In the genomic region with DNA sequence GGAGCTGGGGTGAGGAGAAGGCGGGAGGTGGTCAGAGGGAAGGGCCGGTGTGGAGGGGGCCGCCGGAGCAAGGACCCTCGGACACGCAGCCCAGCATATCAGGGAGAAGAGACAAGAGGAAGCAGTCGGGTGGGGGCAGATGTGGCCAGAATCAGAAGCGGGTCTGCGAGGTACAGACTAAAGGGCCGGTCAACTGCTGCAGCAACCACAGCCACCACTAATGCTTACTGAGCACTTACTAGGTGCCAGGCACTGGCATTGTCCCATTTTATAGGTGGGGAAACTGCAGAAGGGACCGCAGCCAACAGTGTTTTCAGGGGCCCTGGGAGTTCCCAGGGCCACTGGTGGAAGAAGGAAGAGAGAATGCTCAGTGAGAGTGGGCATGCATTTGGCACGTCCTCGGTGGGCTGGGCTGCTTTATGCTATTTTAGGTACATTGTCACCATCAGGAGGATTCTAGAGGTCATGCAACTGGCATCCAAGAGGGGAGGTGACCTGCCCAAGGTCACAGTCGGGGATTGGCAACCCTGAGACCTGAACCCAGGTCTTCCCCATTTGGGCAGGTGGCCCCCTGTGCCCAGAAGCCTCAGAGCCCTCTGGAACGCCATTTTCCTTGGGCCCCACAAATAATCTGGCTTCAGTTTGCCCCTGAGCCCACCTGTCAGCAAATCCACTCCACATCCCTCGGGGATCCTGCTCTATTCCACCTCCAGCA, we compare ENCODE assay signal across 1 cellular context.
TF ChIP-seq lines count a peak whose summit lies in the region.

No MANE protein-coding gene starts in this region.

TF ChIP-seq in HCT116, 20 proteins besides CTCF, POLR2A, EP300 and RAD21:
- TF ChIP-seq, protein P1, sequence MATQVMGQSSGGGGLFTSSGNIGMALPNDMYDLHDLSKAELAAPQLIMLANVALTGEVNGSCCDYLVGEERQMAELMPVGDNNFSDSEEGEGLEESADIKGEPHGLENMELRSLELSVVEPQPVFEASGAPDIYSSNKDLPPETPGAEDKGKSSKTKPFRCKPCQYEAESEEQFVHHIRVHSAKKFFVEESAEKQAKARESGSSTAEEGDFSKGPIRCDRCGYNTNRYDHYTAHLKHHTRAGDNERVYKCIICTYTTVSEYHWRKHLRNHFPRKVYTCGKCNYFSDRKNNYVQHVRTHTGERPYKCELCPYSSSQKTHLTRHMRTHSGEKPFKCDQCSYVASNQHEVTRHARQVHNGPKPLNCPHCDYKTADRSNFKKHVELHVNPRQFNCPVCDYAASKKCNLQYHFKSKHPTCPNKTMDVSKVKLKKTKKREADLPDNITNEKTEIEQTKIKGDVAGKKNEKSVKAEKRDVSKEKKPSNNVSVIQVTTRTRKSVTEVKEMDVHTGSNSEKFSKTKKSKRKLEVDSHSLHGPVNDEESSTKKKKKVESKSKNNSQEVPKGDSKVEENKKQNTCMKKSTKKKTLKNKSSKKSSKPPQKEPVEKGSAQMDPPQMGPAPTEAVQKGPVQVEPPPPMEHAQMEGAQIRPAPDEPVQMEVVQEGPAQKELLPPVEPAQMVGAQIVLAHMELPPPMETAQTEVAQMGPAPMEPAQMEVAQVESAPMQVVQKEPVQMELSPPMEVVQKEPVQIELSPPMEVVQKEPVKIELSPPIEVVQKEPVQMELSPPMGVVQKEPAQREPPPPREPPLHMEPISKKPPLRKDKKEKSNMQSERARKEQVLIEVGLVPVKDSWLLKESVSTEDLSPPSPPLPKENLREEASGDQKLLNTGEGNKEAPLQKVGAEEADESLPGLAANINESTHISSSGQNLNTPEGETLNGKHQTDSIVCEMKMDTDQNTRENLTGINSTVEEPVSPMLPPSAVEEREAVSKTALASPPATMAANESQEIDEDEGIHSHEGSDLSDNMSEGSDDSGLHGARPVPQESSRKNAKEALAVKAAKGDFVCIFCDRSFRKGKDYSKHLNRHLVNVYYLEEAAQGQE (IDR thresholded peaks at IDR 0.05; ENCODE audit: low read depth), result no peak
- TF ChIP-seq ZBTB33 (IDR thresholded peaks at IDR 0.05; ENCODE audit: extremely low read depth, insufficient replicate concordance, low read length), result no peak
- TF ChIP-seq, protein P2, sequence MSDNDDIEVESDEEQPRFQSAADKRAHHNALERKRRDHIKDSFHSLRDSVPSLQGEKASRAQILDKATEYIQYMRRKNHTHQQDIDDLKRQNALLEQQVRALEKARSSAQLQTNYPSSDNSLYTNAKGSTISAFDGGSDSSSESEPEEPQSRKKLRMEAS (IDR thresholded peaks at IDR 0.05), result no peak
- no peak for TF ChIP-seq ZNF274 (IDR thresholded peaks at IDR 0.05; ENCODE audit: low read depth, low read length)
TF ChIP-seq in HCT116: peak in this region for 0.
